11 cellular contexts compared by ENCODE assay signal in the genomic region with DNA sequence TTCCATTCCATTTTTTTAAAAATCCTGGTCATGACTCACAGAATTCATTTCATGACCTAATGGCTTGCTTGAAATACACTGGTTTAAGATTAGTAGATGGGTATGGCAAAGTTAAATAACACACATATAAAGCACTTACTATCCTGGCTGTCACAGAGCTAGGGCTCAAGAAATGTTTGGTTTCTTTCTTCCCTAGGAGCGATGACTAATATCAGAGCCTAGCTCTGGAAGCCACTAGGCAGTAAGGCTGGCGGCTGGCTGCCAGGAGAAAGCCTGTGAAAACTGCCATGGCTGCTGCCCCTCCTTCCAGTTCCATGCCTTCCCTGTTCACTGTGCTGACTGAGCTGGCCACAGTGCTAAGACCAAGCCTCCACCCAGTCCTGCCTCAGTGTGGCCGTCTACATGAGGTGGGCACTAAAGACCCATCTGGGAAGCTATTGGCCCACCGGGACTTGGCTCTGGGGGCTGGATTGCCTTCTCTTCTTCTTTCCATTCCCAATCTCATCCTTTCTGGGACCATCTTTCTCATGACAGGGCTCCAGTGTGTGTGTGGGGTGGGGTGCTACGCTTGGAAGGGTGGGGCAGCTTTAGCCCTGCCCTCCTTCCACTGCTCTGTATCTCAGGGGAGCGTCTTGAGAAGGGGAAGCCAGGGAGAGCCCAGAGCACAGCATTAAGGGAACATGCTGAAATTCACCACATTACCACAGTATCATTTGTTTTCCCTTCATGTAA. TPM values are rescaled to one million over a fixed set of nuclear protein-coding genes. Genes with fewer than 3 reads are reported as not detected.
A peak's percentile ranks its signal among the peaks of the same experiment; 100 is the strongest.
DNase-seq lines count a peak whose midpoint lies in the region; ATAC-seq and TF ChIP-seq lines count a peak whose summit lies in the region.
"Had no signal": no experiment of that assay in that cellular context is flagged by ENCODE, and none has a peak within 500 bp of the region (broad histone marks: within the 10 kb centered on the region; RNA-seq: fewer than 3 reads in every experiment).

No MANE protein-coding gene starts in this region.

- WGBS in lung, 2 donors: 85 to 86% methylated on average over 6 of the region's 6 CpGs
- WGBS in thyroid gland, 2 donors: 79 to 81% methylated on average over 6 of the region's 6 CpGs

- TF ChIP-seq POLR2A in thyroid gland (IDR thresholded peaks at IDR 0.05): no peak

- peak overlapping the region in 54 of 59 donors; percentile 4 to 86 (median 71) for H3K27ac ChIP-seq in dorsolateral prefrontal cortex
- peak overlapping the region in 1 of 2 donors; percentile 26 for H3K27ac ChIP-seq in lung (ENCODE audit: low read depth in 1 of 2, low read length in 1 of 2)
- no peak overlapping the region for H3K27ac ChIP-seq in thyroid gland
- H3K27ac ChIP-seq in upper lobe of right lung: no peak overlapping the region
- H3K27ac ChIP-seq: HL-60 had no signal

- no peaks in the 10 kb centered on the region for H3K27me3 ChIP-seq in dorsolateral prefrontal cortex
- H3K27me3 ChIP-seq in lung (ENCODE audit: control insufficient read depth, insufficient read depth): no peaks in the 10 kb centered on the region
- no peaks in the 10 kb centered on the region for H3K27me3 ChIP-seq in thyroid gland
- no peaks in the 10 kb centered on the region for H3K27me3 ChIP-seq in upper lobe of right lung

- H3K4me3 ChIP-seq in dorsolateral prefrontal cortex (no peak overlapping the region), lung (no peak overlapping the region), thyroid gland (replicated peaks in 1 of 3) (no peak overlapping the region), upper lobe of right lung (no peak overlapping the region)

- peaks cover 9 to 45% of the 10 kb centered on the region in 2 donors for H3K36me3 ChIP-seq in lung (ENCODE audit: control insufficient read depth in 2 of 2, insufficient read depth in 2 of 2, low read length in 2 of 2)
- H3K36me3 ChIP-seq in thyroid gland: peaks cover 18 to 24% of the 10 kb centered on the region in 2 donors
- peaks cover 40% of the 10 kb centered on the region for H3K36me3 ChIP-seq in upper lobe of right lung

- peak in 2 of 56 donors; percentile 9 to 16 for TF ChIP-seq CTCF in dorsolateral prefrontal cortex (IDR thresholded peaks at IDR 0.05 in 54 of 56, conservative IDR thresholded peaks at IDR 0.05 in 2 of 56; ENCODE audit: low read depth in 1 of 56, partially characterized antibody in 56 of 56)
- no peak for TF ChIP-seq CTCF in lung (IDR thresholded peaks at IDR 0.05; ENCODE audit: control extremely low read depth, extremely low read depth)
- no peak for TF ChIP-seq CTCF in thyroid gland (IDR thresholded peaks at IDR 0.05)
- TF ChIP-seq CTCF in upper lobe of right lung (IDR thresholded peaks at IDR 0.05): no peak

- intact Hi-C loops in dorsolateral prefrontal cortex (cut with DNase I) (no loop called here), thyroid gland (cut with DNase I) (no loop called here), upper lobe of right lung (cut with DNase I) (no loop called here)

- peak; percentile 92 for DNase-seq in M059J (ENCODE audit: low read depth)
- DNase-seq in dorsolateral prefrontal cortex: peak in 9 of 10 donors; percentile 60 to 83 (median 77)
- no peak for DNase-seq in lung (ENCODE audit: low spot score)
- DNase-seq in thyroid gland: peak; percentile 22 to 37
- no peak for DNase-seq in activated gamma-delta T cell treated with Interleukin-2 at 50 U/mL for 16 hours
- no peak for DNase-seq in NOMO-1 (lab: John Stamatoyannopoulos, UW; ENCODE audit: unreplicated experiment in 2 of 2)
- no peak for DNase-seq in COR-L47 (lab: John Stamatoyannopoulos, UW)
- no peak for DNase-seq in upper lobe of right lung
- DNase-seq: activated CD8-positive, alpha-beta memory T cell treated with anti-CD3 and anti-CD28 coated beads, Interleukin-2, amount 50 U/mL, for 4 hours had no signal

- H3K9me3 ChIP-seq in lung (ENCODE audit: control insufficient read depth in 2 of 2, insufficient read depth in 1 of 2, low read length in 1 of 2) (no peaks in the 10 kb centered on the region), thyroid gland (no peaks in the 10 kb centered on the region), upper lobe of right lung (no peaks in the 10 kb centered on the region)

- H3K4me1 ChIP-seq in lung (ENCODE audit: control insufficient read depth in 2 of 2, insufficient read depth in 2 of 2, low read length in 2 of 2) (peaks cover 0 to 2% of the 10 kb centered on the region in 2 donors), thyroid gland (no peaks in the 10 kb centered on the region), upper lobe of right lung (no peaks in the 10 kb centered on the region)

- ATAC-seq in lung (ENCODE audit: insufficient read depth, low FRiP score) (peak; percentile 20), upper lobe of right lung (no peak)

RNA-seq across cellular contexts. Expression of gene ASCL5, which starts 10.8 kb away (rescaled TPM):
- not detected in 2 replicates for total RNA-seq in M059J (2014; rRNA removed; shearing (Covaris generic))
- total RNA-seq in dorsolateral prefrontal cortex (1 to 10 TPM in 3 of 120 experiments, under 1 TPM in 65, not detected in 52; 0.26 to 1.5 (median 0.48) TPM), lung (under 1 TPM in 1 of 2 donors, not detected in 1; 0.25 TPM), thyroid gland (not detected), upper lobe of right lung (0.29 TPM)
- polyA plus RNA-seq in lung: under 1 TPM; 0.01 to 0.14 TPM
- total RNA-seq: glomerular endothelial cell had no signal

RNA-seq across cellular contexts. Expression of gene TMEM9, which starts 16.5 kb away (rescaled TPM):
- total RNA-seq in M059J (2014; rRNA removed; shearing (Covaris generic)): 129 and 147 TPM in 2 replicates
- 100 to 1,000 TPM in 22 of 120 experiments, 10 to 100 TPM in 98; 57.9 to 136 (median 90.5) TPM for total RNA-seq in dorsolateral prefrontal cortex
- 10 to 100 TPM; 73.7 to 89.7 TPM for total RNA-seq in lung
- 10 to 100 TPM; 64.8 to 81.6 TPM for polyA plus RNA-seq in lung
- 100 to 1,000 TPM in 3 of 4 donors, 10 to 100 TPM in 1; 88.9 to 190 (median 133) TPM for total RNA-seq in thyroid gland
- 59.3 TPM for total RNA-seq in upper lobe of right lung

RNA-seq across cellular contexts. Expression of gene CACNA1S, which starts 25.5 kb away (rescaled TPM):
- not detected in 2 replicates for total RNA-seq in M059J (2014; rRNA removed; shearing (Covaris generic))
- total RNA-seq in dorsolateral prefrontal cortex (1 to 10 TPM in 2 of 120 experiments, under 1 TPM in 115, not detected in 3; 0.09 to 1.2 (median 0.32) TPM), lung (under 1 TPM in 1 of 2 donors, not detected in 1; 0.20 TPM), thyroid gland (not detected), upper lobe of right lung (0.55 TPM)
- polyA plus RNA-seq in lung: under 1 TPM; 0.01 to 0.02 TPM
- total RNA-seq: glomerular endothelial cell had no signal

RNA-seq across cellular contexts. Expression of gene IGFN1, which starts 52.9 kb away (rescaled TPM):
- not detected in 2 replicates for total RNA-seq in M059J (2014; rRNA removed; shearing (Covaris generic))
- total RNA-seq in dorsolateral prefrontal cortex (10 to 100 TPM in 2 of 120 experiments, 1 to 10 TPM in 62, under 1 TPM in 53, not detected in 3; 0.07 to 14.1 (median 1.2) TPM), lung (1 to 10 TPM in 1 of 2 donors, under 1 TPM in 1; 0.97 to 2.0 TPM), thyroid gland (10 to 100 TPM; 16.2 to 78.6 (median 33.0) TPM), upper lobe of right lung (0.81 TPM)
- polyA plus RNA-seq in lung: 1 to 10 TPM in 1 of 2 donors, under 1 TPM in 1; 0.25 to 3.6 TPM
- total RNA-seq: glomerular endothelial cell had no signal

Comparison
In these comparisons a context has a peak if more than half of its experiments do, and no peak if none do; other contexts are left out.
1. DNase-seq: peak in M059J (single experiment), dorsolateral prefrontal cortex (9 of 10) and thyroid gland (2 of 2); none in lung (single experiment), activated gamma-delta T cell treated with Interleukin-2 at 50 U/mL for 16 hours (single experiment), NOMO-1 (0 of 2), COR-L47 (single experiment) and upper lobe of right lung (single experiment).
2. H3K27ac ChIP-seq: peak in dorsolateral prefrontal cortex (54 of 59); none in thyroid gland (0 of 3) and upper lobe of right lung (single experiment).